Comparison of ENCODE assay signal across 8 cellular contexts in genomic region chr9:120348951-120349429, GRCh38.
A peak's percentile ranks its signal among the peaks of the same experiment; 100 is the strongest.
DNase-seq lines count a peak whose midpoint lies in the region; ATAC-seq, FAIRE-seq and TF ChIP-seq lines count a peak whose summit lies in the region.

No MANE protein-coding gene starts in this region.

- no peaks in the 10 kb centered on the region for H3K4me1 ChIP-seq in liver (ENCODE audit: control insufficient read depth in 4 of 4, insufficient read depth in 4 of 4, low read length in 3 of 4)

- H3K9me3 ChIP-seq in liver (ENCODE audit: control insufficient read depth in 4 of 4, low read length in 3 of 4), result no peaks in the 10 kb centered on the region

- no peak overlapping the region for H3K27ac ChIP-seq in liver (ENCODE audit: low read depth in 1 of 2, low read length in 2 of 2)

- TF ChIP-seq CTCF in D721Med (IDR thresholded peaks at IDR 0.05; ENCODE audit: insufficient read depth, missing control alignments) (peak; percentile 61), liver (IDR thresholded peaks at IDR 0.05; ENCODE audit: low read depth, low read length, missing input control) (peak; percentile 67)

- H3K4me3 ChIP-seq in liver (ENCODE audit: low read depth in 1 of 3, low read length in 3 of 3), result no peak overlapping the region

- peak; percentile 84 to 86 for TF ChIP-seq RAD21 in liver (IDR thresholded peaks at IDR 0.05)

- DNase-seq in D721Med (ENCODE audit: insufficient read length, low spot score) (peak; percentile 57), H4 (ENCODE audit: low spot score) (peak; percentile 43), NCI-H526 treated with DMSO at 0.1 percent for 48 hours (lab: John Stamatoyannopoulos, UW) (peak; percentile 22), cerebellar cortex (ENCODE audit: low spot score) (peak; percentile 77)

- WGBS in liver, result 28% methylated on average over 16 of the region's 16 CpGs

- FAIRE-seq in D721Med (lab: Jason Lieb, UNC), result no peak

- H3K36me3 ChIP-seq in liver (ENCODE audit: control insufficient read depth in 4 of 4, insufficient read depth in 3 of 4, low read depth in 1 of 4, low read length in 3 of 4), result no peaks in the 10 kb centered on the region

- ATAC-seq in GM21367 (IDR thresholded peaks at IDR 0.05; ENCODE audit: unreplicated experiment) (no peak), HG03457 (IDR thresholded peaks at IDR 0.05; ENCODE audit: unreplicated experiment) (no peak), HG03045 (IDR thresholded peaks at IDR 0.05; ENCODE audit: unreplicated experiment) (no peak)

- H3K27me3 ChIP-seq in liver (ENCODE audit: control insufficient read depth in 4 of 4, insufficient read depth in 4 of 4, low read length in 3 of 4), result no peaks in the 10 kb centered on the region

- no peak overlapping the region for H3K9ac ChIP-seq in liver (ENCODE audit: low read depth in 1 of 2, low read length in 2 of 2)

TF ChIP-seq in liver, 16 proteins besides CTCF, POLR2A, EP300 and RAD21:
- TF ChIP-seq FOXA1 (IDR thresholded peaks at IDR 0.05), result no peak
- no peak for TF ChIP-seq RXRA (IDR thresholded peaks at IDR 0.05)
- no peak for TF ChIP-seq EGR1 (IDR thresholded peaks at IDR 0.05; ENCODE audit: low read depth in 2 of 2)
- no peak for TF ChIP-seq JUND (IDR thresholded peaks at IDR 0.05)
- peak in 1 of 2 donors; percentile 5 for TF ChIP-seq HNF4A (conservative IDR thresholded peaks at IDR 0.05)

Comparison
In these comparisons a context has a peak if more than half of its experiments do, and no peak if none do; other contexts are left out.
1. DNase-seq: peak in every context shown above with its lines; median percentile 77 in cerebellar cortex; 57 in D721Med; 43 in H4; 22 in NCI-H526 treated with DMSO at 0.1 percent for 48 hours.